In the genomic region with DNA sequence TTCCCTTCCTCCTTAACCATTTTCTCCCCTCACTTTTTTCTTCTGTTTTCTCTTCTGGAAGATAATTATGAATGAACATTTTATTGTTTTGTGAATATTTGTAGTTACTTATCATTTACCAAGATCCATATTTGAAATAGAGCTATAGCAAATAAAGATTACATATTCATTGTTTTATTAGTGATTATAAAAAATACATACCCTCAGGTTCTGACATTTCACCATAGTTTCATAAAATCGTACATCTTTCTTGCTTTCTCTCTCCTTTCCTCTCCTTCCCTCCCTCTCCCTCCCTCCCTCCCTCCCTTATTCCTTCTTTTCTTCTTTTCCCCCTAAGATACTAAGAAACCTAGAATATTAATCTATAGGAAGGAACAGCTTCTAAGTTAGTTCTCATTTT, we compare ENCODE assay signal across 8 cellular contexts.
"Had no signal": no experiment of that assay in that cellular context is flagged by ENCODE, and none has a peak within 500 bp of the region (broad histone marks: within the 10 kb centered on the region; RNA-seq: fewer than 3 reads in every experiment).

No MANE protein-coding gene starts in this region.

- H3K36me3 ChIP-seq: HAP-1 had no signal

- H3K27ac Mint-ChIP-seq: HFFc6 had no signal

- DNase-seq: GOT3, H7, HFFc6, IMR-90, KBM-7 had no signal

- H3K4me3 Mint-ChIP-seq: HFFc6 had no signal

- H3K27ac ChIP-seq: HL-60 had no signal

- H3K4me3 ChIP-seq: HAP-1 had no signal

- H3K9me3 ChIP-seq: HAP-1 had no signal

- ATAC-seq: HCT116 had no signal
